In the genomic region with DNA sequence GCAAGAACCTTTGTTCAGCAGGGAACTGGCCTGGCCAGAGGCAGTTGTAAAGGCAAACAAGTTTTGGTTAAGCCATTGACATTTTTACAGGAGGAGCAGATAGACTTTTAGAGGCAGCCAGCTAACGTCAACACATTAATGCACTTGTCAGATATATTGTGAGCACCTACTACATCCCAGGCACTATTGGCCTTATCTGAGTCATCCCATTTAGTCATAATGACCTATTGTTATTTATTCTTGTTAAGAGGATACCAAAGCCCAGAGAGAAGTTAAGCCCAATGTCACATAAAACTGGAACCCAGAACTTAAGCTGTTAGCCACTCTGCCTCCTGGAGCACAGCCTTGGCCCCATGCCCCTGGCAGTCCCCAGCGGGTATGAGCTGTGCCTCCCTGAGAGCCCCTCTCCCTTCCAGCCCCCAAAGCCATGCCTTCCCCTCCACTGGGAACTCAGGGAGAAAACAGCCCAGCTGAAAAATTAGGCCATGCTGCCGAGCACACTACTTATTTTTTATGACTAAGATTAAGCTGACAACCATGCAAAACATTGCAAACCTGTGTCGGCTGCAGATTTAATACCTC, we compare ENCODE assay signal across 11 cellular contexts. TPM values are rescaled to one million over a fixed set of nuclear protein-coding genes. Genes with fewer than 3 reads are reported as not detected.
DNase-seq lines count a peak whose midpoint lies in the region; ATAC-seq, FAIRE-seq and TF ChIP-seq lines count a peak whose summit lies in the region.
"Had no signal": no experiment of that assay in that cellular context is flagged by ENCODE, and none has a peak within 500 bp of the region (broad histone marks: within the 10 kb centered on the region; RNA-seq: fewer than 3 reads in every experiment).

No MANE protein-coding gene starts in this region.

- peaks cover 30% of the 10 kb centered on the region for H3K4me1 Mint-ChIP-seq in activated T-helper 17 cell treated with anti-CD3 and anti-CD28 coated beads, Interleukin-2, amount 50 U/mL, for 72 hours

- no peaks in the 10 kb centered on the region for H3K9me3 Mint-ChIP-seq in activated T-helper 17 cell treated with anti-CD3 and anti-CD28 coated beads, Interleukin-2, amount 50 U/mL, for 72 hours
- H3K9me3 Mint-ChIP-seq: T-helper 1 cell treated with Interleukin-12 subunit alpha and Interleukin-12 subunit beta and Interleukin-4 antibody, amounts not matched to agents 30 μg/mL and 1 μg/mL, for 36 hours had no signal

- H3K36me3 Mint-ChIP-seq in activated T-helper 17 cell treated with anti-CD3 and anti-CD28 coated beads, Interleukin-2, amount 50 U/mL, for 72 hours (ENCODE audit: low read depth): peaks cover 6% of the 10 kb centered on the region

- peak; percentile 55 for ATAC-seq in activated T-helper 17 cell treated with anti-CD3 and anti-CD28 coated beads, Interleukin-2, amount 50 U/mL, for 72 hours (replicated peaks)
- no peak for ATAC-seq in gastroesophageal sphincter
- ATAC-seq: GM12878 had no signal

- H3K27ac Mint-ChIP-seq in activated T-helper 17 cell treated with anti-CD3 and anti-CD28 coated beads, Interleukin-2, amount 50 U/mL, for 72 hours: peak overlapping the region; percentile 97

- TF ChIP-seq CTCF in gastroesophageal sphincter (IDR thresholded peaks at IDR 0.05): no peak
- no peak for TF ChIP-seq CTCF in spleen (IDR thresholded peaks at IDR 0.05 in 8 of 11, conservative IDR thresholded peaks at IDR 0.05 in 3 of 11)

- peaks cover 0 to 19% of the 10 kb centered on the region in 2 donors for H3K36me3 ChIP-seq in gastroesophageal sphincter
- H3K36me3 ChIP-seq in spleen: peaks cover 0 to 50% (median 10%) of the 10 kb centered on the region in 6 donors

- 25 to 31% methylated on average over 3 of the region's 4 CpGs for WGBS in gastroesophageal sphincter (ENCODE audit: low coverage in 1 of 2), 2 donors
- 64 to 86% (median 70%) methylated on average over 4 of the region's 4 CpGs for WGBS in spleen, 5 donors

- intact Hi-C loops in spleen (cut with DNase I; ENCODE audit: low total_unique reads): no loop called here

- no peak overlapping the region for H3K4me3 ChIP-seq in gastroesophageal sphincter
- no peak overlapping the region for H3K4me3 ChIP-seq in spleen
- H3K4me3 ChIP-seq: GM12878 had no signal

- H3K9me3 ChIP-seq in gastroesophageal sphincter (no peaks in the 10 kb centered on the region), spleen (no peaks in the 10 kb centered on the region)

- TF ChIP-seq POLR2A in gastroesophageal sphincter (IDR thresholded peaks at IDR 0.05) (no peak), spleen (IDR thresholded peaks at IDR 0.05) (no peak)

- H3K27me3 Mint-ChIP-seq in activated T-helper 17 cell treated with anti-CD3 and anti-CD28 coated beads, Interleukin-2, amount 50 U/mL, for 72 hours: no peaks in the 10 kb centered on the region

- FAIRE-seq in urothelium cell line (lab: Jason Lieb, UNC): no peak
- FAIRE-seq: GM12878 had no signal

- H3K27ac ChIP-seq in gastroesophageal sphincter (peak overlapping the region in 3 of 4 donors; percentile 56 to 76 (median 70)), spleen (peak overlapping the region in 5 of 8 donors; percentile 14 to 55 (median 31))

- H3K27me3 ChIP-seq in gastroesophageal sphincter (no peaks in the 10 kb centered on the region), spleen (replicated peaks in 1 of 7) (no peaks in the 10 kb centered on the region)

- peak overlapping the region; percentile 82 for H3K4me3 Mint-ChIP-seq in activated T-helper 17 cell treated with anti-CD3 and anti-CD28 coated beads, Interleukin-2, amount 50 U/mL, for 72 hours
- H3K4me3 Mint-ChIP-seq: T-helper 1 cell treated with Interleukin-12 subunit alpha and Interleukin-12 subunit beta and Interleukin-4 antibody, amounts not matched to agents 30 μg/mL and 1 μg/mL, for 36 hours had no signal

- H3K4me1 ChIP-seq in gastroesophageal sphincter (peaks cover 3 to 63% (median 47%) of the 10 kb centered on the region in 3 donors), spleen (peaks cover 5 to 64% (median 36%) of the 10 kb centered on the region in 6 donors)

- no peak for TF ChIP-seq EP300 in gastroesophageal sphincter (IDR thresholded peaks at IDR 0.05)

- DNase-seq in HCEC 1CT (peak; percentile 66), spleen (no peak), epidermal melanocyte (ENCODE audit: insufficient read length, low spot score) (no peak), dedifferentiated amniotic fluid mesenchymal stem cell (ENCODE audit: extremely low spot score) (no peak), urothelium cell line (ENCODE audit: low spot score) (no peak), NCI-H2196 treated with DMSO at 0.1 percent for 48 hours (lab: John Stamatoyannopoulos, UW; ENCODE audit: unreplicated experiment) (no peak)
- DNase-seq: NCI-H1105 had no signal

RNA-seq across cellular contexts. Expression of a gene that starts 32.7 kb away (rescaled TPM):
- total RNA-seq in activated T-helper 17 cell treated with anti-CD3 and anti-CD28 coated beads, Interleukin-2, amount 50 U/mL, for 72 hours: 10 to 100 TPM; 60.0 to 73.9 TPM
- 100 to 1,000 TPM in 3 of 4 donors, 10 to 100 TPM in 1; 96.7 to 171 (median 131) TPM for total RNA-seq in gastroesophageal sphincter
- total RNA-seq in spleen: 100 to 1,000 TPM in 2 of 7 donors, 10 to 100 TPM in 5; 86.3 to 116 (median 94.9) TPM
- 10 to 100 TPM; 23.5 to 37.6 (median 27.0) TPM for polyA plus RNA-seq in spleen
